In the genomic region with DNA sequence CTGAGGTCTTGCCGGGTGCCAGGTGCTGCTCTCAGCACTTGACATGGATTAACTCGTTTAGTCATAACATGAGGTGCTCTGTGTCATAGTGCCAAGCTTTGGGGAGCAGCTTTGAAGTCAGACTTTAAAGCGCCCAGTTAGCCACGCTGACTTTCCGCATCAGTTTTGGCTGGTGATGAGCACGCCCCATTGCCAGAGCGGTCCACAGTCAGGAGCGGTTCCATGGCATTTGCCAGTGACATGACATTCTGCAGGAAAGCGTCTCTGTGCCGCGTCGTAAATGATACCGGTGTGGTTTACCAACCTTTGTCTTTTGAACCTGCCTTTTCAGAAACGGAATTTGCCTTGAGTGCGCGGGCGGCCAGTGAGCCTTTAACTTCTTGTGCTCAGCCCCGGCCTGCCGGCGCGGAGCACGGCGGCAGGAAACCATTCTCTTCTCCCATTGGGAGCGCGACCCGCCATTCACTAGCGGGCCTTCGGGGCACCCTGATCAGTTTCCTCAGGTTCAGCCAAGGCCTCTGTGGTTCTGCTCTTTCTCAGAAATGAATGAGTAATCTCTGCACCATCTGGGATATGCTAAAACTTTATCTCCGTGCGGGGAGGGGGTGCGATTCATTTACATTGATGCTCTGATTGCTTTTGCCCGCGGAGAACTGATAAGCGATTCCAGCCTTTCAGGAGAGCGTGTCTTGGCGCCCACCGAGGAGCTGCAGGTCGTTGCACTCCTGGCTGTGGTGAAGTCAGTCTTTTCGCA, we compare ENCODE assay signal across 9 cellular contexts. TPM values are rescaled to one million over a fixed set of nuclear protein-coding genes. Genes with fewer than 3 reads are reported as not detected.
DNase-seq lines count a peak whose midpoint lies in the region; ATAC-seq and TF ChIP-seq lines count a peak whose summit lies in the region.
"Had no signal": no experiment of that assay in that cellular context is flagged by ENCODE, and none has a peak within 500 bp of the region (broad histone marks: within the 10 kb centered on the region; RNA-seq: fewer than 3 reads in every experiment).

No MANE protein-coding gene starts in this region.

- no peak overlapping the region for H3K4me3 Mint-ChIP-seq in activated CD8-positive, alpha-beta T cell treated with anti-CD3 and anti-CD28 coated beads, Interleukin-2, amount 10 ng/mL, durations not matched to agents 7 days and 5 days
- no peak overlapping the region for H3K4me3 Mint-ChIP-seq in stimulated activated naive CD8-positive, alpha-beta T cell treated with anti-CD3 and anti-CD28 coated beads, Interleukin-15, amount 100 ng/mL, for 72 hours

- H3K4me3 ChIP-seq in mucosa of descending colon: no peak overlapping the region

- H3K9me3 Mint-ChIP-seq in activated CD8-positive, alpha-beta T cell treated with anti-CD3 and anti-CD28 coated beads, Interleukin-2, amount 10 ng/mL, durations not matched to agents 7 days and 5 days (ENCODE audit: insufficient read depth): no peaks in the 10 kb centered on the region
- no peaks in the 10 kb centered on the region for H3K9me3 Mint-ChIP-seq in stimulated activated naive CD8-positive, alpha-beta T cell treated with anti-CD3 and anti-CD28 coated beads, Interleukin-15, amount 100 ng/mL, for 72 hours

- H3K36me3 Mint-ChIP-seq in activated CD8-positive, alpha-beta T cell treated with anti-CD3 and anti-CD28 coated beads, Interleukin-2, amount 10 ng/mL, durations not matched to agents 7 days and 5 days (ENCODE audit: low read depth): no peaks in the 10 kb centered on the region
- H3K36me3 Mint-ChIP-seq: IgD-negative memory B cell had no signal

- peak; percentile 58 for ATAC-seq in HG03139 (IDR thresholded peaks at IDR 0.05; ENCODE audit: unreplicated experiment)
- ATAC-seq in activated CD8-positive, alpha-beta T cell treated with anti-CD3 and anti-CD28 coated beads, Interleukin-2, amount 10 ng/mL, durations not matched to agents 7 days and 5 days: peak; percentile 92
- ATAC-seq in mucosa of descending colon: peak; percentile 79
- ATAC-seq in stimulated activated naive CD8-positive, alpha-beta T cell treated with anti-CD3 and anti-CD28 coated beads, Interleukin-15, amount 100 ng/mL, for 72 hours: peak; percentile 93
- no peak for ATAC-seq in HG02870 (IDR thresholded peaks at IDR 0.05; ENCODE audit: unreplicated experiment)

- peak overlapping the region; percentile 1 for H3K27ac Mint-ChIP-seq in activated CD8-positive, alpha-beta T cell treated with anti-CD3 and anti-CD28 coated beads, Interleukin-2, amount 10 ng/mL, durations not matched to agents 7 days and 5 days
- H3K27ac Mint-ChIP-seq in stimulated activated naive CD8-positive, alpha-beta T cell treated with anti-CD3 and anti-CD28 coated beads, Interleukin-15, amount 100 ng/mL, for 72 hours: peak overlapping the region in 1 of 2 donors; percentile 29
- H3K27ac Mint-ChIP-seq: IgD-negative memory B cell had no signal

- CTCF ChIA-PET in activated CD8-positive, alpha-beta T cell treated with anti-CD3 and anti-CD28 coated beads, Interleukin-2, amount 10 ng/mL, durations not matched to agents 7 days and 5 days (lab: Charles Lee): no interaction called here

- POLR2A ChIA-PET in activated CD8-positive, alpha-beta T cell treated with anti-CD3 and anti-CD28 coated beads, Interleukin-2, amount 10 ng/mL, durations not matched to agents 7 days and 5 days (lab: Charles Lee): no interaction called here

- no peaks in the 10 kb centered on the region for H3K9me3 ChIP-seq in mucosa of descending colon

- H3K27me3 Mint-ChIP-seq in activated CD8-positive, alpha-beta T cell treated with anti-CD3 and anti-CD28 coated beads, Interleukin-2, amount 10 ng/mL, durations not matched to agents 7 days and 5 days (ENCODE audit: low read depth): peaks cover 21% of the 10 kb centered on the region
- peaks cover 28% of the 10 kb centered on the region for H3K27me3 Mint-ChIP-seq in stimulated activated naive CD8-positive, alpha-beta T cell treated with anti-CD3 and anti-CD28 coated beads, Interleukin-15, amount 100 ng/mL, for 72 hours

- TF ChIP-seq CTCF in mucosa of descending colon (IDR thresholded peaks at IDR 0.05): no peak

- peak; percentile 96 for DNase-seq in EH (ENCODE audit: low read depth)
- peak; percentile 65 for DNase-seq in activated CD8-positive, alpha-beta T cell treated with anti-CD3 and anti-CD28 coated beads, Interleukin-2, amount 10 ng/mL, durations not matched to agents 7 days and 5 days
- peak; percentile 20 for DNase-seq in epidermal melanocyte (ENCODE audit: insufficient read length, low spot score)
- peak; percentile 20 to 62 (median 53) for DNase-seq in mucosa of descending colon
- DNase-seq in stimulated activated naive CD8-positive, alpha-beta T cell treated with anti-CD3 and anti-CD28 coated beads, Interleukin-15, amount 100 ng/mL, for 72 hours: peak; percentile 65 to 74
- DNase-seq in NCI-H2029 (lab: John Stamatoyannopoulos, UW): no peak

- H3K36me3 ChIP-seq in mucosa of descending colon (ENCODE audit: low read depth): no peaks in the 10 kb centered on the region

- H3K4me1 Mint-ChIP-seq in activated CD8-positive, alpha-beta T cell treated with anti-CD3 and anti-CD28 coated beads, Interleukin-2, amount 10 ng/mL, durations not matched to agents 7 days and 5 days (ENCODE audit: low read depth): peaks cover 2% of the 10 kb centered on the region
- H3K4me1 Mint-ChIP-seq in stimulated activated naive CD8-positive, alpha-beta T cell treated with anti-CD3 and anti-CD28 coated beads, Interleukin-15, amount 100 ng/mL, for 72 hours: no peaks in the 10 kb centered on the region

- no peaks in the 10 kb centered on the region for H3K4me1 ChIP-seq in mucosa of descending colon (ENCODE audit: low read depth)

- intact Hi-C loops in mucosa of descending colon (cut with DNase I, micrococcal nuclease): no loop called here

RNA-seq across cellular contexts. Expression of a gene that starts 1.7 kb away (rescaled TPM):
- total RNA-seq in activated CD8-positive, alpha-beta T cell treated with anti-CD3 and anti-CD28 coated beads, Interleukin-2, amount 10 ng/mL, durations not matched to agents 7 days and 5 days: not detected
- total RNA-seq in mucosa of descending colon: not detected
